2 cellular contexts compared by ENCODE assay signal in genomic region chr20:4966826-4967751, GRCh38.
TF ChIP-seq lines count a peak whose summit lies in the region.

No MANE protein-coding gene starts in this region.

TF ChIP-seq in GM12878, 131 proteins besides CTCF, POLR2A, EP300 and RAD21 (continued from another document):
- TF ChIP-seq MLLT1 (IDR thresholded peaks at IDR 0.05) (no peak), CREB1 (IDR thresholded peaks at IDR 0.05; ENCODE audit: low read depth) (no peak)
TF ChIP-seq in GM12878: peak in this region for 1.

TF ChIP-seq in liver, 16 proteins besides CTCF, POLR2A, EP300 and RAD21:
- TF ChIP-seq, protein P1, sequence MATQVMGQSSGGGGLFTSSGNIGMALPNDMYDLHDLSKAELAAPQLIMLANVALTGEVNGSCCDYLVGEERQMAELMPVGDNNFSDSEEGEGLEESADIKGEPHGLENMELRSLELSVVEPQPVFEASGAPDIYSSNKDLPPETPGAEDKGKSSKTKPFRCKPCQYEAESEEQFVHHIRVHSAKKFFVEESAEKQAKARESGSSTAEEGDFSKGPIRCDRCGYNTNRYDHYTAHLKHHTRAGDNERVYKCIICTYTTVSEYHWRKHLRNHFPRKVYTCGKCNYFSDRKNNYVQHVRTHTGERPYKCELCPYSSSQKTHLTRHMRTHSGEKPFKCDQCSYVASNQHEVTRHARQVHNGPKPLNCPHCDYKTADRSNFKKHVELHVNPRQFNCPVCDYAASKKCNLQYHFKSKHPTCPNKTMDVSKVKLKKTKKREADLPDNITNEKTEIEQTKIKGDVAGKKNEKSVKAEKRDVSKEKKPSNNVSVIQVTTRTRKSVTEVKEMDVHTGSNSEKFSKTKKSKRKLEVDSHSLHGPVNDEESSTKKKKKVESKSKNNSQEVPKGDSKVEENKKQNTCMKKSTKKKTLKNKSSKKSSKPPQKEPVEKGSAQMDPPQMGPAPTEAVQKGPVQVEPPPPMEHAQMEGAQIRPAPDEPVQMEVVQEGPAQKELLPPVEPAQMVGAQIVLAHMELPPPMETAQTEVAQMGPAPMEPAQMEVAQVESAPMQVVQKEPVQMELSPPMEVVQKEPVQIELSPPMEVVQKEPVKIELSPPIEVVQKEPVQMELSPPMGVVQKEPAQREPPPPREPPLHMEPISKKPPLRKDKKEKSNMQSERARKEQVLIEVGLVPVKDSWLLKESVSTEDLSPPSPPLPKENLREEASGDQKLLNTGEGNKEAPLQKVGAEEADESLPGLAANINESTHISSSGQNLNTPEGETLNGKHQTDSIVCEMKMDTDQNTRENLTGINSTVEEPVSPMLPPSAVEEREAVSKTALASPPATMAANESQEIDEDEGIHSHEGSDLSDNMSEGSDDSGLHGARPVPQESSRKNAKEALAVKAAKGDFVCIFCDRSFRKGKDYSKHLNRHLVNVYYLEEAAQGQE (IDR thresholded peaks at IDR 0.05), result peak; percentile 75
- peak; percentile 79 to 87 for TF ChIP-seq HNF4A (conservative IDR thresholded peaks at IDR 0.05)
- peak; percentile 99 for TF ChIP-seq FOXA1 (IDR thresholded peaks at IDR 0.05)
- peak; percentile 58 for TF ChIP-seq YY1 (IDR thresholded peaks at IDR 0.05)
- TF ChIP-seq GABPA (IDR thresholded peaks at IDR 0.05 in 1 of 2, conservative IDR thresholded peaks at IDR 0.05 in 1 of 2), result peak in 1 of 2 donors; percentile 67
- peak; percentile 90 for TF ChIP-seq ZBTB33 (IDR thresholded peaks at IDR 0.05)
- TF ChIP-seq MAX (IDR thresholded peaks at IDR 0.05), result peak; percentile 49
- TF ChIP-seq NR2F2 (IDR thresholded peaks at IDR 0.05), result peak; percentile 56
- TF ChIP-seq EGR1 (IDR thresholded peaks at IDR 0.05; ENCODE audit: low read depth in 2 of 2), result peak; percentile 54 to 59
- peak; percentile 99 for TF ChIP-seq FOXA2 (IDR thresholded peaks at IDR 0.05)
- peak; percentile 83 to 92 for TF ChIP-seq RXRA (IDR thresholded peaks at IDR 0.05)
- peak; percentile 89 to 91 for TF ChIP-seq JUND (IDR thresholded peaks at IDR 0.05)
- TF ChIP-seq SP1 (IDR thresholded peaks at IDR 0.05), result peak; percentile 90
- no peak for TF ChIP-seq TAF1 (conservative IDR thresholded peaks at IDR 0.05)
- TF ChIP-seq HNF4G (IDR thresholded peaks at IDR 0.05), result peak; percentile 48
- TF ChIP-seq ATF3 (IDR thresholded peaks at IDR 0.05), result peak; percentile 68
